Comparison of ENCODE assay signal across 22 cellular contexts in genomic region chr10:44258019-44258418, GRCh38.
"Had no signal": no experiment of that assay in that cellular context is flagged by ENCODE, and none has a peak within 500 bp of the region (broad histone marks: within the 10 kb centered on the region; RNA-seq: fewer than 3 reads in every experiment).

No MANE protein-coding gene starts in this region.

- H3K9ac ChIP-seq: neural progenitor cell had no signal

- FAIRE-seq: astrocyte, colon, TTC549 had no signal

- H3K27ac ChIP-seq: gastroesophageal sphincter, heart left ventricle, lower lobe of right lung, neural progenitor cell, spleen, thyroid gland had no signal

- H3K9me3 ChIP-seq: gastroesophageal sphincter, heart left ventricle, lower lobe of right lung, spleen, thyroid gland had no signal

- H3K4me1 ChIP-seq: neural progenitor cell, thyroid gland had no signal

- H2AFZ ChIP-seq: neural progenitor cell had no signal

- H3K4me3 ChIP-seq: gastroesophageal sphincter, heart left ventricle, lower lobe of right lung, neural progenitor cell, spleen, thyroid gland had no signal

- H3K27me3 ChIP-seq: gastroesophageal sphincter, heart left ventricle, neural progenitor cell, thyroid gland had no signal

- H3K4me2 ChIP-seq: neural progenitor cell had no signal

- ATAC-seq: activated T-cell treated with anti-CD3 and anti-CD28 coated beads, Interleukin-2, amount 50 U/mL, for 4 hours; gastroesophageal sphincter; heart left ventricle; left lobe of liver; lower lobe of right lung; naive thymus-derived CD8-positive, alpha-beta T cell had no signal

- DNase-seq: activated CD4-positive, alpha-beta T cell treated with anti-CD3 and anti-CD28 coated beads, Interleukin-2, amount 50 U/mL, for 48 hours; activated CD8-positive, alpha-beta memory T cell treated with anti-CD3 and anti-CD28 coated beads, Interleukin-2, amount 50 U/mL, for 48 hours; activated naive CD4-positive, alpha-beta T cell treated with Interleukin-2 at 50 U/mL for 16 hours; activated naive CD8-positive, alpha-beta T cell treated with anti-CD3 and anti-CD28 coated beads for 36 hours; activated T-cell treated with anti-CD3 and anti-CD28 coated beads, Interleukin-2, amount 50 U/mL, for 4 hours; heart left ventricle; immature natural killer cell; lower lobe of right lung; naive thymus-derived CD8-positive, alpha-beta T cell; retina; spleen; stimulated activated CD4-positive, alpha-beta T cell treated with anti-CD3 and anti-CD28 coated beads, Interleukin-4, amount 100 ng/mL, for 1 hour; stimulated activated naive CD4-positive, alpha-beta T cell treated with Interleukin-2 at 50 U/mL for 16 hours; substantia nigra; T-helper 1 cell; thyroid gland had no signal

- H3K36me3 ChIP-seq: gastroesophageal sphincter, heart left ventricle, lower lobe of right lung, neural progenitor cell, spleen, thyroid gland had no signal
